In genomic region chr16:19523559-19524355, GRCh38 we compare ENCODE assay signal across 8 cellular contexts. TPM values are rescaled to one million over a fixed set of nuclear protein-coding genes. Genes with fewer than 3 reads are reported as not detected.
DNase-seq lines count a peak whose midpoint lies in the region; ATAC-seq and TF ChIP-seq lines count a peak whose summit lies in the region.

Gene CCP110, plus strand, starts transcription at chr16:19523942. Its CDS starts 3,940 bp downstream, at chr16:19527882.

- no peaks in the 10 kb centered on the region for H3K27me3 ChIP-seq in CD8-positive, alpha-beta memory T cell (ENCODE audit: insufficient read depth, low read length, poor library complexity, severe bottlenecking)
- H3K27me3 ChIP-seq in lung (ENCODE audit: control insufficient read depth, insufficient read depth) = no peaks in the 10 kb centered on the region

- peak within 1 kb of the TSS; percentile 85 to 99 (median 96) for H3K27ac Mint-ChIP-seq in CD8-positive, alpha-beta memory T cell

- 1 to 2% methylated on average over 49 to 51 of the region's 51 CpGs for WGBS in lung, 2 donors

- TF ChIP-seq CTCF in GM20000 (IDR thresholded peaks at IDR 0.05; ENCODE audit: extremely low read depth, missing control alignments) (no peak), lung (IDR thresholded peaks at IDR 0.05; ENCODE audit: control extremely low read depth, extremely low read depth) (no peak)

- H3K4me1 Mint-ChIP-seq in CD8-positive, alpha-beta memory T cell = peaks cover 40 to 64% (median 59%) of the 10 kb centered on the region in 3 donors

- H3K9me3 Mint-ChIP-seq in CD8-positive, alpha-beta memory T cell = no peaks in the 10 kb centered on the region

- no peaks in the 10 kb centered on the region for H3K9me3 ChIP-seq in CD8-positive, alpha-beta memory T cell (ENCODE audit: low read length)
- H3K9me3 ChIP-seq in lung (ENCODE audit: control insufficient read depth in 2 of 2, insufficient read depth in 1 of 2, low read length in 1 of 2) = no peaks in the 10 kb centered on the region

- no peaks in the 10 kb centered on the region for H3K36me3 ChIP-seq in CD8-positive, alpha-beta memory T cell (ENCODE audit: insufficient read depth, low read length)
- peaks cover 4 to 5% of the 10 kb centered on the region in 2 donors for H3K36me3 ChIP-seq in lung (ENCODE audit: control insufficient read depth in 2 of 2, insufficient read depth in 2 of 2, low read length in 2 of 2)

- peak within 1 kb of the TSS; percentile 66 for H3K27ac ChIP-seq in CD8-positive, alpha-beta memory T cell (ENCODE audit: low read depth, low read length)
- H3K27ac ChIP-seq in lung (ENCODE audit: low read depth in 1 of 2, low read length in 1 of 2) = peak within 1 kb of the TSS; percentile 30 to 81

- no peaks in the 10 kb centered on the region for H3K27me3 Mint-ChIP-seq in CD8-positive, alpha-beta memory T cell

- POLR2A ChIA-PET in CD8-positive, alpha-beta memory T cell (lab: Charles Lee) = interaction anchor here (1.1 to 3.3 kb wide), 3 partner anchors 31 to 456 kb away, joined by 3 to 26 read pairs (median 3); partner anchors contain the start of genes COQ7 and VPS35L

- CTCF ChIA-PET in CD8-positive, alpha-beta memory T cell (lab: Charles Lee) = interaction anchor here (0.8 to 2.8 kb wide), 7 partner anchors 15 to 722 kb away, joined by 3 to 25 read pairs (median 3); partner anchors contain the start of gene VPS35L

- peak; percentile 86 for ATAC-seq in lung (ENCODE audit: insufficient read depth, low FRiP score)

- DNase-seq in CD8-positive, alpha-beta memory T cell = peak; percentile 91 to 96 (median 91)
- DNase-seq in GM20000 (ENCODE audit: low spot score) (peak; percentile 91), HT-29 (ENCODE audit: low spot score) (peak; percentile 95), lung (ENCODE audit: low spot score) (peak; percentile 98)
- DNase-seq in NK-92 treated with Interleukin-12 subunit alpha and Interleukin-12 subunit beta, amount 100 ng/mL, for 24 hours (lab: John Stamatoyannopoulos, UW) = peak; percentile 94
- DNase-seq in activated CD8-positive, alpha-beta memory T cell treated with anti-CD3 and anti-CD28 coated beads for 24 hours = peak; percentile 95
- DNase-seq in effector CD8-positive, alpha-beta T cell (lab: John Stamatoyannopoulos, UW) = peak; percentile 85
- peak; percentile 91 to 95 (median 93) for DNase-seq in stimulated activated CD4-positive, alpha-beta T cell treated with anti-CD3 and anti-CD28 coated beads, TNF-alpha, amount 100 ng/mL, for 24 hours (ENCODE audit: low read depth in 3 of 3)

- H3K4me3 ChIP-seq in CD8-positive, alpha-beta memory T cell (ENCODE audit: low read length) = peak within 1 kb of the TSS; percentile 84
- H3K4me3 ChIP-seq in lung = peak within 1 kb of the TSS; percentile 93

- H3K4me1 ChIP-seq in CD8-positive, alpha-beta memory T cell (ENCODE audit: insufficient read depth, low read length) = peaks cover 37% of the 10 kb centered on the region
- peaks cover 5 to 13% of the 10 kb centered on the region in 2 donors for H3K4me1 ChIP-seq in lung (ENCODE audit: control insufficient read depth in 2 of 2, insufficient read depth in 2 of 2, low read length in 2 of 2)

- peaks cover 0 to 28% (median 7%) of the 10 kb centered on the region in 3 donors for H3K36me3 Mint-ChIP-seq in CD8-positive, alpha-beta memory T cell

- H3K4me3 Mint-ChIP-seq in CD8-positive, alpha-beta memory T cell = peak within 1 kb of the TSS; percentile 93 to 100 (median 97)

RNA-seq across cellular contexts. Expression of gene CCP110, which starts in this region (rescaled TPM):
- 10 to 100 TPM; 30.1 to 37.4 TPM for total RNA-seq in CD8-positive, alpha-beta memory T cell
- polyA plus RNA-seq in CD8-positive, alpha-beta memory T cell = 8.2 TPM
- total RNA-seq in HT-29 (2014; rRNA removed; shearing (Covaris generic)) = 3.4 and 4.8 TPM in 2 replicates
- 10 to 100 TPM; 22.0 to 67.9 TPM for total RNA-seq in lung
- 1 to 10 TPM; 7.4 to 8.7 TPM for polyA plus RNA-seq in lung

Comparison
In these comparisons a context has a peak if more than half of its experiments do, and no peak if none do; other contexts are left out.
1. Peak in every context shown above with its lines: DNase-seq, ATAC-seq, H3K4me3 ChIP-seq and H3K27ac ChIP-seq.